Comparison of ENCODE assay signal across 1 cellular context in genomic region chr1:92544756-92545165, GRCh38.
A peak's percentile ranks its signal among the peaks of the same experiment; 100 is the strongest.
TF ChIP-seq lines count a peak whose summit lies in the region.

No MANE protein-coding gene starts in this region.

TF ChIP-seq in K562, 482 proteins besides CTCF, POLR2A, EP300 and RAD21 (continued from another document and continues in another):
- TF ChIP-seq HDAC1 (IDR thresholded peaks at IDR 0.05), result peak; percentile 92 to 100
- TF ChIP-seq NONO (IDR thresholded peaks at IDR 0.05; ENCODE audit: low read depth in 2 of 2, low read length in 1 of 2), result peak in 1 of 2 experiments; percentile 89; a peak in 1 of 4 replicates
- TF ChIP-seq CBFA2T2 (conservative IDR thresholded peaks at IDR 0.05), result peak; percentile 99
- no peak for TF ChIP-seq SRSF9 (IDR thresholded peaks at IDR 0.05; ENCODE audit: borderline replicate concordance, low read depth, low read length)
- 0 out of 2 replicates have a peak, but pooled peaks have one; percentile 40 for TF ChIP-seq ETV5 (CRISPR knock-in tag; IDR thresholded peaks at IDR 0.05; ENCODE audit: low read depth)
- no peak for TF ChIP-seq HNRNPL (IDR thresholded peaks at IDR 0.05; ENCODE audit: low read depth, low read length)
- TF ChIP-seq SAFB2 (IDR thresholded peaks at IDR 0.05; ENCODE audit: borderline replicate concordance, low read depth, low read length, severe bottlenecking), result no peak
- TF ChIP-seq BCOR (IDR thresholded peaks at IDR 0.05), result peak; percentile 96
- peak; percentile 60; the same call in 1 of the 2 replicates for TF ChIP-seq EP400 (IDR thresholded peaks at IDR 0.05)
- no peak for TF ChIP-seq ZSCAN29 (IDR thresholded peaks at IDR 0.05)
- no peak for TF ChIP-seq ZKSCAN1 (IDR thresholded peaks at IDR 0.05; ENCODE audit: low read depth, low read length)
- peak; percentile 73 for TF ChIP-seq MYNN (IDR thresholded peaks at IDR 0.05)
- no peak for TF ChIP-seq MYNN (CRISPR knock-in tag; IDR thresholded peaks at IDR 0.05)
- peak; percentile 82 for TF ChIP-seq ZNF274 (IDR thresholded peaks at IDR 0.05; ENCODE audit: borderline replicate concordance, low read depth, low read length)
- no peak for TF ChIP-seq ZBTB49 (CRISPR knock-in tag; IDR thresholded peaks at IDR 0.05; ENCODE audit: borderline replicate concordance)
- TF ChIP-seq HDAC2 (IDR thresholded peaks at IDR 0.05), result peak; percentile 100
- TF ChIP-seq, protein P1, sequence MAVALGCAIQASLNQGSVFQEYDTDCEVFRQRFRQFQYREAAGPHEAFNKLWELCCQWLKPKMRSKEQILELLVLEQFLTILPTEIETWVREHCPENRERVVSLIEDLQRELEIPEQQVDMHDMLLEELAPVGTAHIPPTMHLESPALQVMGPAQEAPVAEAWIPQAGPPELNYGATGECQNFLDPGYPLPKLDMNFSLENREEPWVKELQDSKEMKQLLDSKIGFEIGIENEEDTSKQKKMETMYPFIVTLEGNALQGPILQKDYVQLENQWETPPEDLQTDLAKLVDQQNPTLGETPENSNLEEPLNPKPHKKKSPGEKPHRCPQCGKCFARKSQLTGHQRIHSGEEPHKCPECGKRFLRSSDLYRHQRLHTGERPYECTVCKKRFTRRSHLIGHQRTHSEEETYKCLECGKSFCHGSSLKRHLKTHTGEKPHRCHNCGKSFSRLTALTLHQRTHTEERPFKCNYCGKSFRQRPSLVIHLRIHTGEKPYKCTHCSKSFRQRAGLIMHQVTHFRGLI (CRISPR knock-in tag; IDR thresholded peaks at IDR 0.05), result peak; percentile 78; the same call in 1 of the 2 replicates
- TF ChIP-seq ARID2 (IDR thresholded peaks at IDR 0.05), result no peak
- peak; percentile 43 for TF ChIP-seq TAF9B (IDR thresholded peaks at IDR 0.05; ENCODE audit: partially characterized antibody)
- no peak for TF ChIP-seq ZNF785 (CRISPR knock-in tag; IDR thresholded peaks at IDR 0.05)
- TF ChIP-seq ZNF586 (CRISPR knock-in tag; conservative IDR thresholded peaks at IDR 0.05), result no peak
- TF ChIP-seq SIN3A (IDR thresholded peaks at IDR 0.05; ENCODE audit: borderline replicate concordance in 2 of 2, control insufficient read depth in 1 of 2, low read depth in 2 of 2, low read length in 2 of 2), result no peak
- TF ChIP-seq ESRRB (CRISPR knock-in tag; IDR thresholded peaks at IDR 0.05; ENCODE audit: borderline replicate concordance), result no peak
- peak; percentile 98 for TF ChIP-seq ZBED1 (IDR thresholded peaks at IDR 0.05)
- peak; percentile 99 for TF ChIP-seq STAT5A (IDR thresholded peaks at IDR 0.05; ENCODE audit: borderline replicate concordance, low read length)
- no peak; the same call in 1 of the 2 replicates for TF ChIP-seq MGA (IDR thresholded peaks at IDR 0.05)
- TF ChIP-seq SMARCC2 (IDR thresholded peaks at IDR 0.05; ENCODE audit: low read depth), result peak; percentile 98
- TF ChIP-seq, protein P2, sequence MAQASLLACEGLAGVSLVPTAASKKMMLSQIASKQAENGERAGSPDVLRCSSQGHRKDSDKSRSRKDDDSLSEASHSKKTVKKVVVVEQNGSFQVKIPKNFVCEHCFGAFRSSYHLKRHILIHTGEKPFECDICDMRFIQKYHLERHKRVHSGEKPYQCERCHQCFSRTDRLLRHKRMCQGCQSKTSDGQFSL (CRISPR knock-in tag; IDR thresholded peaks at IDR 0.05), result 0 out of 2 replicates have a peak, but pooled peaks have one; percentile 34
- TF ChIP-seq, protein P2 (tag; IDR thresholded peaks at IDR 0.05), result no peak
- TF ChIP-seq ERF (CRISPR knock-in tag; IDR thresholded peaks at IDR 0.05), result 0 out of 2 replicates have a peak, but pooled peaks have one; percentile 75
- peak; percentile 99 for TF ChIP-seq GATA2 (CRISPR knock-in tag; IDR thresholded peaks at IDR 0.05)
- TF ChIP-seq, protein P3, sequence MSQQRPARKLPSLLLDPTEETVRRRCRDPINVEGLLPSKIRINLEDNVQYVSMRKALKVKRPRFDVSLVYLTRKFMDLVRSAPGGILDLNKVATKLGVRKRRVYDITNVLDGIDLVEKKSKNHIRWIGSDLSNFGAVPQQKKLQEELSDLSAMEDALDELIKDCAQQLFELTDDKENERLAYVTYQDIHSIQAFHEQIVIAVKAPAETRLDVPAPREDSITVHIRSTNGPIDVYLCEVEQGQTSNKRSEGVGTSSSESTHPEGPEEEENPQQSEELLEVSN (IDR thresholded peaks at IDR 0.05; ENCODE audit: borderline replicate concordance in 1 of 2, extremely low read depth in 1 of 2, insufficient read depth in 1 of 2, insufficient read length in 1 of 2, low read depth in 1 of 2, low read length in 1 of 2, poor library complexity in 1 of 2, severe bottlenecking in 1 of 2), result no peak
- TF ChIP-seq BRCA1 (IDR thresholded peaks at IDR 0.05), result no peak
- no peak for TF ChIP-seq BRCA1 (CRISPR knock-in tag; IDR thresholded peaks at IDR 0.05)
- peak; percentile 89 for TF ChIP-seq OTX1 (CRISPR knock-in tag; IDR thresholded peaks at IDR 0.05)
- TF ChIP-seq PRMT5 (CRISPR knock-in tag; IDR thresholded peaks at IDR 0.05), result no peak
- TF ChIP-seq ZNF444 (CRISPR knock-in tag; IDR thresholded peaks at IDR 0.05), result peak; percentile 76
- TF ChIP-seq, protein P4, sequence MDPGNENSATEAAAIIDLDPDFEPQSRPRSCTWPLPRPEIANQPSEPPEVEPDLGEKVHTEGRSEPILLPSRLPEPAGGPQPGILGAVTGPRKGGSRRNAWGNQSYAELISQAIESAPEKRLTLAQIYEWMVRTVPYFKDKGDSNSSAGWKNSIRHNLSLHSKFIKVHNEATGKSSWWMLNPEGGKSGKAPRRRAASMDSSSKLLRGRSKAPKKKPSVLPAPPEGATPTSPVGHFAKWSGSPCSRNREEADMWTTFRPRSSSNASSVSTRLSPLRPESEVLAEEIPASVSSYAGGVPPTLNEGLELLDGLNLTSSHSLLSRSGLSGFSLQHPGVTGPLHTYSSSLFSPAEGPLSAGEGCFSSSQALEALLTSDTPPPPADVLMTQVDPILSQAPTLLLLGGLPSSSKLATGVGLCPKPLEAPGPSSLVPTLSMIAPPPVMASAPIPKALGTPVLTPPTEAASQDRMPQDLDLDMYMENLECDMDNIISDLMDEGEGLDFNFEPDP (CRISPR knock-in tag; IDR thresholded peaks at IDR 0.05), result no peak
- TF ChIP-seq NFE2 (IDR thresholded peaks at IDR 0.05; ENCODE audit: low read depth), result peak; percentile 74
- no peak for TF ChIP-seq CBX8 (IDR thresholded peaks at IDR 0.05; ENCODE audit: borderline replicate concordance, extremely low read depth, low read depth, low read length, poor library complexity, severe bottlenecking)
- TF ChIP-seq, protein P5, sequence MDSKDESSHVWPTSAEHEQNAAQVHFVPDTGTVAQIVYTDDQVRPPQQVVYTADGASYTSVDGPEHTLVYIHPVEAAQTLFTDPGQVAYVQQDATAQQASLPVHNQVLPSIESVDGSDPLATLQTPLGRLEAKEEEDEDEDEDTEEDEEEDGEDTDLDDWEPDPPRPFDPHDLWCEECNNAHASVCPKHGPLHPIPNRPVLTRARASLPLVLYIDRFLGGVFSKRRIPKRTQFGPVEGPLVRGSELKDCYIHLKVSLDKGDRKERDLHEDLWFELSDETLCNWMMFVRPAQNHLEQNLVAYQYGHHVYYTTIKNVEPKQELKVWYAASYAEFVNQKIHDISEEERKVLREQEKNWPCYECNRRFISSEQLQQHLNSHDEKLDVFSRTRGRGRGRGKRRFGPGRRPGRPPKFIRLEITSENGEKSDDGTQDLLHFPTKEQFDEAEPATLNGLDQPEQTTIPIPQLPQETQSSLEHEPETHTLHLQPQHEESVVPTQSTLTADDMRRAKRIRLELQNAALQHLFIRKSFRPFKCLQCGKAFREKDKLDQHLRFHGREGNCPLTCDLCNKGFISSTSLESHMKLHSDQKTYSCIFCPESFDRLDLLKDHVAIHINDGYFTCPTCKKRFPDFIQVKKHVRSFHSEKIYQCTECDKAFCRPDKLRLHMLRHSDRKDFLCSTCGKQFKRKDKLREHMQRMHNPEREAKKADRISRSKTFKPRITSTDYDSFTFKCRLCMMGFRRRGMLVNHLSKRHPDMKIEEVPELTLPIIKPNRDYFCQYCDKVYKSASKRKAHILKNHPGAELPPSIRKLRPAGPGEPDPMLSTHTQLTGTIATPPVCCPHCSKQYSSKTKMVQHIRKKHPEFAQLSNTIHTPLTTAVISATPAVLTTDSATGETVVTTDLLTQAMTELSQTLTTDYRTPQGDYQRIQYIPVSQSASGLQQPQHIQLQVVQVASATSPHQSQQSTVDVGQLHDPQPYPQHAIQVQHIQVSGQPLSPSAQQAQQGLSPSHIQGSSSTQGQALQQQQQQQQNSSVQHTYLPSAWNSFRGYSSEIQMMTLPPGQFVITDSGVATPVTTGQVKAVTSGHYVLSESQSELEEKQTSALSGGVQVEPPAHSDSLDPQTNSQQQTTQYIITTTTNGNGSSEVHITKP (IDR thresholded peaks at IDR 0.05; ENCODE audit: partially characterized antibody), result no peak
